Comparison of ENCODE assay signal across 14 cellular contexts in the genomic region with DNA sequence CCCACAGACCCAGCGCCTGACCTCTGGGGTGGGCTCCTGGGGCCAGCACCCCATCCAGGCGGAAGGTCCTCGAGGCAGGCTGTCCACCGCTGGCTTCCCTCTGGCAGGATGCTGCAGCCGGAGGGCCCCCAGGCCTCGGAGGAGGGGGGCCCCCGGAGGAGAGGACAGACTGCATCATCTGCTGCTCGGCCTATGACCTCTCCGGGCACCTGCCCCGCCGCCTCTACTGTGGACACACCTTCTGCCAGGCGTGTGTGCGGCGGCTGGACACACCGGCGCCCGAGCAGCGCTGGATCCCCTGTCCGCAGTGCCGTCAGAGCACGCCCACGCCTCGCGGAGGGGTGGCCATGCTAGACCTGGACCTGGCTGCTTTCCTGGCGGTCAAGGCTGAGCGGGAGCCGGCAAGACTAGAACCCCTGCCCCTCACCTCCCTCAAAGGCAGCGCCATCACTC. TPM values are rescaled to one million over a fixed set of nuclear protein-coding genes. Genes with fewer than 3 reads are reported as not detected.
DNase-seq lines count a peak whose midpoint lies in the region; ATAC-seq and TF ChIP-seq lines count a peak whose summit lies in the region.
"Had no signal": no experiment of that assay in that cellular context is flagged by ENCODE, and none has a peak within 500 bp of the region (broad histone marks: within the 10 kb centered on the region; RNA-seq: fewer than 3 reads in every experiment).

No MANE protein-coding gene starts in this region.

- H3K4me3 Mint-ChIP-seq in WTC11, result no peak overlapping the region
- H3K4me3 Mint-ChIP-seq: CD4-positive, CD25-positive, alpha-beta regulatory T cell had no signal

- H4K20me1 ChIP-seq in BLaER1, result no peaks in the 10 kb centered on the region

- H3K4me1 ChIP-seq in BLaER1, result peaks cover 74% of the 10 kb centered on the region
- H3K4me1 ChIP-seq in HEK293 (ENCODE audit: control insufficient read depth, insufficient read depth, low read length), result no peaks in the 10 kb centered on the region

- CTCF ChIA-PET in HEK293 (lab: Yijun Ruan, JAX) (interaction anchor here (0.6 to 6.7 kb wide), 16 partner anchors 8 to 441 kb away, joined by 3 to 69 read pairs (median 6); a partner anchor contains a TSS), WTC11 (lab: Charles Lee) (interaction anchor here (1.5 to 8.9 kb wide), 10 partner anchors 7 to 193 kb away, joined by 5 to 143 read pairs (median 11); a partner anchor contains a TSS)

- TF ChIP-seq CTCF in HEK293 (tag by site-specific recombination; IDR thresholded peaks at IDR 0.05), result no peak
- no peak for TF ChIP-seq CTCF in WTC11 (IDR thresholded peaks at IDR 0.05)

- no peak overlapping the region for H3K4me3 ChIP-seq in BLaER1
- H3K4me3 ChIP-seq in HEK293 (ENCODE audit: low read depth, low read length), result no peak overlapping the region
- H3K4me3 ChIP-seq: SK-N-MC had no signal

- H3K27me3 Mint-ChIP-seq in WTC11 (ENCODE audit: low read depth), result no peaks in the 10 kb centered on the region

- peaks cover 3% of the 10 kb centered on the region for H3K4me1 Mint-ChIP-seq in WTC11

- no peak for DNase-seq in WTC11 (ENCODE audit: low spot score)
- no peak for DNase-seq in activated CD8-positive, alpha-beta memory T cell treated with anti-CD3 and anti-CD28 coated beads, Interleukin-2, amount 50 U/mL, for 4 hours
- DNase-seq in NOMO-1 treated with DMSO at 0.1 percent for 48 hours (lab: John Stamatoyannopoulos, UW; ENCODE audit: unreplicated experiment), result no peak
- DNase-seq: CD4-positive, CD25-positive, alpha-beta regulatory T cell; H7; IMR-90; NCI-H1105; NCI-H187; NCI-H446; NCI-H69 had no signal

- no peak for ATAC-seq in WTC11

- H3K9ac ChIP-seq in BLaER1, result no peak overlapping the region

- peak overlapping the region; percentile 83 for H3K4me2 ChIP-seq in BLaER1

- H3K36me3 ChIP-seq in BLaER1 (no peaks in the 10 kb centered on the region), HEK293 (ENCODE audit: control insufficient read depth in 2 of 2, insufficient read depth in 1 of 2, low read length in 2 of 2) (no peaks in the 10 kb centered on the region)

- POLR2A ChIA-PET in HEK293 (lab: Yijun Ruan, JAX), result interaction anchor here (1.8 to 17.2 kb wide), 4 partner anchors 13 to 182 kb away, joined by 3 to 304 read pairs (median 119); a partner anchor contains a TSS
- POLR2A ChIA-PET in WTC11 (lab: Charles Lee), result no interaction called here

- 0 out of 2 replicates have a peak overlapping the region, but pooled peaks have one; percentile 50 for H3K27ac ChIP-seq in BLaER1
- no peak overlapping the region for H3K27ac ChIP-seq in HEK293 (ENCODE audit: extremely low read depth, low read depth, low read length)
- H3K27ac ChIP-seq: SK-N-MC had no signal

- no peak overlapping the region for H3K27ac Mint-ChIP-seq in WTC11
- H3K27ac Mint-ChIP-seq: CD4-positive, CD25-positive, alpha-beta regulatory T cell had no signal

- H3K27me3 ChIP-seq in BLaER1, result no peaks in the 10 kb centered on the region

- no peaks in the 10 kb centered on the region for H3K36me3 Mint-ChIP-seq in WTC11
- H3K36me3 Mint-ChIP-seq: CD4-positive, CD25-positive, alpha-beta regulatory T cell had no signal

- H3K9me3 ChIP-seq in BLaER1, result no peaks in the 10 kb centered on the region
- no peaks in the 10 kb centered on the region for H3K9me3 ChIP-seq in HEK293 (ENCODE audit: control insufficient read depth, insufficient read depth, low read depth, low read length)

- no peaks in the 10 kb centered on the region for H3K9me3 Mint-ChIP-seq in WTC11
- H3K9me3 Mint-ChIP-seq: CD4-positive, CD25-positive, alpha-beta regulatory T cell had no signal

TF ChIP-seq in HEK293, 187 proteins besides CTCF, POLR2A, EP300 and RAD21:
- TF ChIP-seq GLIS2 (tag by site-specific recombination; IDR thresholded peaks at IDR 0.05) (peak; percentile 53; the same call in 1 of the 2 replicates), ZNF530 (tag by site-specific recombination; IDR thresholded peaks at IDR 0.05; ENCODE audit: low read depth) (no peak), BCL11B (tag by site-specific recombination; IDR thresholded peaks at IDR 0.05; ENCODE audit: low read depth) (0 out of 2 replicates have a peak, but pooled peaks have one; percentile 25)
- TF ChIP-seq, protein P1, sequence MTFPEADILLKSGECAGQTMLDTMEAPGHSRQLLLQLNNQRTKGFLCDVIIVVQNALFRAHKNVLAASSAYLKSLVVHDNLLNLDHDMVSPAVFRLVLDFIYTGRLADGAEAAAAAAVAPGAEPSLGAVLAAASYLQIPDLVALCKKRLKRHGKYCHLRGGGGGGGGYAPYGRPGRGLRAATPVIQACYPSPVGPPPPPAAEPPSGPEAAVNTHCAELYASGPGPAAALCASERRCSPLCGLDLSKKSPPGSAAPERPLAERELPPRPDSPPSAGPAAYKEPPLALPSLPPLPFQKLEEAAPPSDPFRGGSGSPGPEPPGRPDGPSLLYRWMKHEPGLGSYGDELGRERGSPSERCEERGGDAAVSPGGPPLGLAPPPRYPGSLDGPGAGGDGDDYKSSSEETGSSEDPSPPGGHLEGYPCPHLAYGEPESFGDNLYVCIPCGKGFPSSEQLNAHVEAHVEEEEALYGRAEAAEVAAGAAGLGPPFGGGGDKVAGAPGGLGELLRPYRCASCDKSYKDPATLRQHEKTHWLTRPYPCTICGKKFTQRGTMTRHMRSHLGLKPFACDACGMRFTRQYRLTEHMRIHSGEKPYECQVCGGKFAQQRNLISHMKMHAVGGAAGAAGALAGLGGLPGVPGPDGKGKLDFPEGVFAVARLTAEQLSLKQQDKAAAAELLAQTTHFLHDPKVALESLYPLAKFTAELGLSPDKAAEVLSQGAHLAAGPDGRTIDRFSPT (tag by site-specific recombination; IDR thresholded peaks at IDR 0.05), result 0 out of 2 replicates have a peak, but pooled peaks have one; percentile 10
- TF ChIP-seq, protein P2, sequence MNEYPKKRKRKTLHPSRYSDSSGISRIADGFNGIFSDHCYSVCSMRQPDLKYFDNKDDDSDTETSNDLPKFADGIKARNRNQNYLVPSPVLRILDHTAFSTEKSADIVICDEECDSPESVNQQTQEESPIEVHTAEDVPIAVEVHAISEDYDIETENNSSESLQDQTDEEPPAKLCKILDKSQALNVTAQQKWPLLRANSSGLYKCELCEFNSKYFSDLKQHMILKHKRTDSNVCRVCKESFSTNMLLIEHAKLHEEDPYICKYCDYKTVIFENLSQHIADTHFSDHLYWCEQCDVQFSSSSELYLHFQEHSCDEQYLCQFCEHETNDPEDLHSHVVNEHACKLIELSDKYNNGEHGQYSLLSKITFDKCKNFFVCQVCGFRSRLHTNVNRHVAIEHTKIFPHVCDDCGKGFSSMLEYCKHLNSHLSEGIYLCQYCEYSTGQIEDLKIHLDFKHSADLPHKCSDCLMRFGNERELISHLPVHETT (tag by site-specific recombination; IDR thresholded peaks at IDR 0.05), result no peak

TF ChIP-seq in WTC11, 78 proteins besides CTCF, POLR2A, EP300 and RAD21:
- TF ChIP-seq PRRX2 (CRISPR knock-in tag; IDR thresholded peaks at IDR 0.05) (no peak), ZNF219 (CRISPR knock-in tag; IDR thresholded peaks at IDR 0.05; ENCODE audit: borderline replicate concordance) (no peak), RELA (CRISPR knock-in tag; IDR thresholded peaks at IDR 0.05; ENCODE audit: borderline replicate concordance) (no peak), FOXP1 (CRISPR knock-in tag; IDR thresholded peaks at IDR 0.05; ENCODE audit: borderline replicate concordance) (0 out of 2 replicates have a peak, but pooled peaks have one; percentile 19)
- TF ChIP-seq, protein P3, sequence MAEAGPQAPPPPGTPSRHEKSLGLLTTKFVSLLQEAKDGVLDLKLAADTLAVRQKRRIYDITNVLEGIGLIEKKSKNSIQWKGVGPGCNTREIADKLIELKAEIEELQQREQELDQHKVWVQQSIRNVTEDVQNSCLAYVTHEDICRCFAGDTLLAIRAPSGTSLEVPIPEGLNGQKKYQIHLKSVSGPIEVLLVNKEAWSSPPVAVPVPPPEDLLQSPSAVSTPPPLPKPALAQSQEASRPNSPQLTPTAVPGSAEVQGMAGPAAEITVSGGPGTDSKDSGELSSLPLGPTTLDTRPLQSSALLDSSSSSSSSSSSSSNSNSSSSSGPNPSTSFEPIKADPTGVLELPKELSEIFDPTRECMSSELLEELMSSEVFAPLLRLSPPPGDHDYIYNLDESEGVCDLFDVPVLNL (CRISPR knock-in tag; IDR thresholded peaks at IDR 0.05; ENCODE audit: borderline replicate concordance, low read depth), result 0 out of 2 replicates have a peak, but pooled peaks have one; percentile 20
- TF ChIP-seq, protein P4, sequence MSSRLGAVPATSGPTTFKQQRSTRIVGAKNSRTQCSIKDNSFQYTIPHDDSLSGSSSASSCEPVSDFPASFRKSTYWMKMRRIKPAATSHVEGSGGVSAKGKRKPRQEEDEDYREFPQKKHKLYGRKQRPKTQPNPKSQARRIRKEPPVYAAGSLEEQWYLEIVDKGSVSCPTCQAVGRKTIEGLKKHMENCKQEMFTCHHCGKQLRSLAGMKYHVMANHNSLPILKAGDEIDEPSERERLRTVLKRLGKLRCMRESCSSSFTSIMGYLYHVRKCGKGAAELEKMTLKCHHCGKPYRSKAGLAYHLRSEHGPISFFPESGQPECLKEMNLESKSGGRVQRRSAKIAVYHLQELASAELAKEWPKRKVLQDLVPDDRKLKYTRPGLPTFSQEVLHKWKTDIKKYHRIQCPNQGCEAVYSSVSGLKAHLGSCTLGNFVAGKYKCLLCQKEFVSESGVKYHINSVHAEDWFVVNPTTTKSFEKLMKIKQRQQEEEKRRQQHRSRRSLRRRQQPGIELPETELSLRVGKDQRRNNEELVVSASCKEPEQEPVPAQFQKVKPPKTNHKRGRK (CRISPR knock-in tag; IDR thresholded peaks at IDR 0.05; ENCODE audit: borderline replicate concordance), result no peak
- TF ChIP-seq, protein P5, sequence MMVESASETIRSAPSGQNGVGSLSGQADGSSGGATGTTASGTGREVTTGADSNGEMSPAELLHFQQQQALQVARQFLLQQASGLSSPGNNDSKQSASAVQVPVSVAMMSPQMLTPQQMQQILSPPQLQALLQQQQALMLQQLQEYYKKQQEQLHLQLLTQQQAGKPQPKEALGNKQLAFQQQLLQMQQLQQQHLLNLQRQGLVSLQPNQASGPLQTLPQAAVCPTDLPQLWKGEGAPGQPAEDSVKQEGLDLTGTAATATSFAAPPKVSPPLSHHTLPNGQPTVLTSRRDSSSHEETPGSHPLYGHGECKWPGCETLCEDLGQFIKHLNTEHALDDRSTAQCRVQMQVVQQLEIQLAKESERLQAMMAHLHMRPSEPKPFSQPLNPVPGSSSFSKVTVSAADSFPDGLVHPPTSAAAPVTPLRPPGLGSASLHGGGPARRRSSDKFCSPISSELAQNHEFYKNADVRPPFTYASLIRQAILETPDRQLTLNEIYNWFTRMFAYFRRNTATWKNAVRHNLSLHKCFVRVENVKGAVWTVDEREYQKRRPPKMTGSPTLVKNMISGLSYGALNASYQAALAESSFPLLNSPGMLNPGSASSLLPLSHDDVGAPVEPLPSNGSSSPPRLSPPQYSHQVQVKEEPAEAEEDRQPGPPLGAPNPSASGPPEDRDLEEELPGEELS (CRISPR knock-in tag; IDR thresholded peaks at IDR 0.05), result no peak
TF ChIP-seq in WTC11: peak in this region for 2.

RNA-seq across cellular contexts. Expression of a gene that starts 1.2 kb away (rescaled TPM):
- 0.32 to 0.59 TPM (median 0.41 TPM) in 3 replicates for total RNA-seq in WTC11 (2021)
- total RNA-seq: CD4-positive, CD25-positive, alpha-beta regulatory T cell; H7; IMR-90 had no signal

RNA-seq across cellular contexts. Expression of a gene that starts 2.2 kb away (rescaled TPM):
- total RNA-seq in WTC11 (2021), result 0.13 to 0.23 TPM (median 0.14 TPM) in 3 replicates
- total RNA-seq: CD4-positive, CD25-positive, alpha-beta regulatory T cell; IMR-90 had no signal

RNA-seq across cellular contexts. Expression of a gene that starts 3.6 kb away (rescaled TPM):
- 2.8 to 3.5 TPM (median 2.9 TPM) in 3 replicates for total RNA-seq in WTC11 (2021)
- total RNA-seq: CD4-positive, CD25-positive, alpha-beta regulatory T cell had no signal

RNA-seq across cellular contexts. Expression of a gene that starts 6.5 kb away (rescaled TPM):
- total RNA-seq in WTC11 (2021), result 13.3 to 14.8 TPM (median 14.3 TPM) in 3 replicates
- total RNA-seq: IMR-90, LHCN-M2 had no signal

RNA-seq across cellular contexts. Expression of a gene that starts 12.5 kb away (rescaled TPM):
- 373 to 376 TPM (median 375 TPM) in 3 replicates for total RNA-seq in WTC11 (2021)
